12 cellular contexts compared by ENCODE assay signal in the genomic region with DNA sequence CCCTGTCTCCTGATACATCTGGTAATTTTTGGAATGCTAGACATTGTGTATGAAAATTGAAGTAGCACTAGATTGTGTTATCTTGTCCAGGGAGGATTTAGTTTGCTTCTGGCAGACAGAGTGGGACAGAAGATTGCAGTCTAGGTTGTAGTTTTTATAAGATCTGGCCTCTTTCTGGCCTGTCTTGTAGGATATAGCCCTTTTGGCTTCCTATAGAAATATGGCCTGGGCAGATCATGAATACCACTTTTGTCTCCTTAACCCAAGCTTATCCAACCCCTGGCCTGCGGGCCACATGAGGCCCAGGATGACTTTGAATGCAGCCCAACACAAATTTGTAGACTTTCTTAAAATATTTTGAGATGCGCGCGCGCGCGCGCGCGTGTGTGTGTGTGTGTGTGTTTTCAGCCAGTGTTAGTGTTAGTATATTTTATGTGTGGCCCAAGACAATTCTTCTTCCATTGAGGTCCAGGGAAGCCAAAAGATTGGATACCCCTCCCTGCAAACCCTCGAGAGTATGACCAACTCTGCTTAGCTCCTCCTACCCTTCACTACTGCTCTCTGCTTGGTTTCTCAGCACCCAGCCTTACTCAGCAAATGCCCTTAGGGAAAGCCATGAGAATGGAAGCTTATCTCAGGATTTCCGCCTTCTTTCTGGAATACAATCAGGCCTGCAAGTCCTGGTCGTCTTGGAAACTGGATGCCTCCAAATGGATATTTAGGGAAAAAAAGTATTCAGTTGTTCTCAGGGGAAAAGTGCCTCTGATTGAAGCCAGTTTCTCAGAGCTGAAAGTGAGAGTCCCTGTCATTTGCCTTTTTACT. TPM values are rescaled to one million over a fixed set of nuclear protein-coding genes. Genes with fewer than 3 reads are reported as not detected.
DNase-seq lines count a peak whose midpoint lies in the region; ATAC-seq and TF ChIP-seq lines count a peak whose summit lies in the region.
"Had no signal": no experiment of that assay in that cellular context is flagged by ENCODE, and none has a peak within 500 bp of the region (broad histone marks: within the 10 kb centered on the region; RNA-seq: fewer than 3 reads in every experiment).

No MANE protein-coding gene starts in this region.

- H3F3A ChIP-seq in SU-DHL-6 (ENCODE audit: insufficient read depth) = peaks cover 14% of the 10 kb centered on the region

- H3K9me3 ChIP-seq in SU-DHL-6 (ENCODE audit: insufficient read depth, low read length) = no peaks in the 10 kb centered on the region
- no peaks in the 10 kb centered on the region for H3K9me3 ChIP-seq in upper lobe of right lung

- H3K4me1 ChIP-seq in upper lobe of right lung = peaks cover 2% of the 10 kb centered on the region

- intact Hi-C loops in Right ventricle myocardium superior (cut with DNase I) (no loop called here), upper lobe of right lung (cut with DNase I) (no loop called here)

- H3K79me2 ChIP-seq in SU-DHL-6 (ENCODE audit: insufficient read depth, low read length) = peaks cover 96% of the 10 kb centered on the region

- H3K9me2 ChIP-seq in SU-DHL-6 (replicated peaks; ENCODE audit: insufficient read depth, low read length) = no peaks in the 10 kb centered on the region

- H3K27me3 ChIP-seq in SU-DHL-6 (ENCODE audit: low read length) = no peaks in the 10 kb centered on the region
- H3K27me3 ChIP-seq in upper lobe of right lung = no peaks in the 10 kb centered on the region
- H3K27me3 ChIP-seq: dorsolateral prefrontal cortex, tibial nerve had no signal

- peak overlapping the region; percentile 6; the same call in 1 of the 2 replicates for H3K9ac ChIP-seq in SU-DHL-6 (ENCODE audit: low read length)

- no peak overlapping the region for H2AFZ ChIP-seq in SU-DHL-6 (ENCODE audit: low read depth, low read length, severe bottlenecking)

- H3K4me3 ChIP-seq in SU-DHL-6 (ENCODE audit: insufficient read depth, low read length, poor library complexity, severe bottlenecking) (no peak overlapping the region), upper lobe of right lung (no peak overlapping the region)
- H3K4me3 ChIP-seq: dorsolateral prefrontal cortex, tibial nerve had no signal

- ATAC-seq in Right ventricle myocardium superior (ENCODE audit: poor library complexity) (peak; percentile 82), upper lobe of right lung (peak; percentile 53)

- peak overlapping the region; percentile 27 for H3K4me2 ChIP-seq in SU-DHL-6 (ENCODE audit: low read depth, low read length, poor library complexity, severe bottlenecking)

- no peaks in the 10 kb centered on the region for H4K20me1 ChIP-seq in SU-DHL-6 (ENCODE audit: low read depth, low read length)

- H3K36me3 ChIP-seq in SU-DHL-6 (ENCODE audit: low read length) (0 out of 2 replicates have a peak, but pooled peaks cover 3% of the 10 kb centered on the region), upper lobe of right lung (no peaks in the 10 kb centered on the region)

- H3K27ac ChIP-seq in SU-DHL-6 (ENCODE audit: low read depth, low read length) (peak overlapping the region; percentile 34; the same call in 1 of the 2 replicates), upper lobe of right lung (no peak overlapping the region)

- no peak for TF ChIP-seq CTCF in SU-DHL-6 (IDR thresholded peaks at IDR 0.05; ENCODE audit: insufficient read depth, low read length, poor library complexity, severe bottlenecking)
- no peak for TF ChIP-seq CTCF in upper lobe of right lung (IDR thresholded peaks at IDR 0.05)

- DNase-seq in activated CD8-positive, alpha-beta memory T cell treated with anti-CD3 and anti-CD28 coated beads for 24 hours = peak; percentile 1
- no peak for DNase-seq in activated CD8-positive, alpha-beta memory T cell treated with anti-CD3 and anti-CD28 coated beads, Interleukin-2, amount 50 U/mL, for 4 hours
- no peak for DNase-seq in Right ventricle myocardium superior
- DNase-seq in upper lobe of right lung = no peak
- no peak for DNase-seq in Ammon's horn (ENCODE audit: low spot score)
- DNase-seq in NCI-H1436 treated with DMSO at 0.1 percent for 48 hours (lab: John Stamatoyannopoulos, UW) = no peak
- DNase-seq in activated gamma-delta T cell (lab: John Stamatoyannopoulos, UW) = no peak
- DNase-seq: posterior cingulate gyrus, SIG-M5 had no signal

RNA-seq across cellular contexts. Expression of a gene that starts 26.6 kb away (rescaled TPM):
- total RNA-seq in Right ventricle myocardium superior (2.9 TPM), upper lobe of right lung (6.1 TPM)
